ENCODE assay signal across 22 cellular contexts in the genomic region with DNA sequence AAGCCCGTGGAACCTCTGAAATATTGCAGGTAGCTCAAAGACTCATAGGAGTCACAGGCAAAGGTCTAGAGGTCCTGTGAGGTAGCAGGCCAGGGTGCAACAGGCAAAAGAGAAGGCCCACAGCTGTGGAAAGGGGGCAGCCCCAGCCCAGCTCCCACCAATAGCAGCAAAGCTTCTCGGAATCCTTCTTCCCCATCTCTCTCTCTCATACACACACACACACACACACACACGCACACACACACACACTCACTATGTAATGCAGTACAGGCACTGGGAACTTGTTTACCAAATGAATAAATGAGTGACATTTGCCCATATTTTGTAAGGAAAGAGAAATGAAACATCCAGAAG. TPM values are rescaled to one million over a fixed set of nuclear protein-coding genes. Genes with fewer than 3 reads are reported as not detected.
DNase-seq lines count a peak whose midpoint lies in the region; ATAC-seq, FAIRE-seq and TF ChIP-seq lines count a peak whose summit lies in the region.
"Had no signal": no experiment of that assay in that cellular context is flagged by ENCODE, and none has a peak within 500 bp of the region (broad histone marks: within the 10 kb centered on the region; RNA-seq: fewer than 3 reads in every experiment).

No MANE protein-coding gene starts in this region.

- ATAC-seq in left lobe of liver (peak; percentile 8), GM18907 (IDR thresholded peaks at IDR 0.05; ENCODE audit: unreplicated experiment) (no peak)
- ATAC-seq: activated T-cell treated with anti-CD3 and anti-CD28 coated beads, Interleukin-2, amount 50 U/mL, for 72 hours; HCT116 had no signal

- 20 to 47% (median 46%) methylated on average over 3 of the region's 3 CpGs for WGBS in small intestine, 3 donors

- H3K4me3 ChIP-seq in Peyer's patch (no peak overlapping the region), small intestine (ENCODE audit: low read depth in 1 of 2, low read length in 2 of 2) (no peak overlapping the region)
- H3K4me3 ChIP-seq: MG63, thoracic aorta had no signal

- TF ChIP-seq POLR2A in GM12891 (IDR thresholded peaks at IDR 0.05; ENCODE audit: low read depth, low read length) (no peak), Peyer's patch (IDR thresholded peaks at IDR 0.05) (no peak)

- no peaks in the 10 kb centered on the region for H3K27me3 ChIP-seq in Peyer's patch
- H3K27me3 ChIP-seq in small intestine (ENCODE audit: control insufficient read depth in 2 of 2, insufficient read depth in 2 of 2, low read length in 2 of 2): no peaks in the 10 kb centered on the region
- H3K27me3 ChIP-seq: MG63 had no signal

- H3K27ac ChIP-seq in Peyer's patch (peak overlapping the region in 3 of 4 donors; percentile 53 to 89 (median 66)), small intestine (ENCODE audit: low read depth in 1 of 2, low read length in 1 of 2) (peak overlapping the region; percentile 78 to 84)
- H3K27ac ChIP-seq: thoracic aorta had no signal

- H3K4me1 ChIP-seq in Peyer's patch (peaks cover 0 to 63% (median 10%) of the 10 kb centered on the region in 4 donors), small intestine (ENCODE audit: control insufficient read depth in 2 of 2, insufficient read depth in 1 of 2, low read depth in 1 of 2, low read length in 1 of 2) (peaks cover 2 to 26% of the 10 kb centered on the region in 2 donors)

- DNase-seq in GM12891 (ENCODE audit: insufficient read length, low spot score) (no peak), Peyer's patch (peak in 2 of 3 donors; percentile 31 to 62), left lobe of liver (ENCODE audit: low spot score) (no peak), small intestine (no peak), UCSD-AML1 (lab: John Stamatoyannopoulos, UW; ENCODE audit: unreplicated experiment) (no peak), NCI-H82 treated with DMSO at 0.1 percent for 48 hours (lab: John Stamatoyannopoulos, UW; ENCODE audit: unreplicated experiment) (no peak)
- DNase-seq in activated CD8-positive, alpha-beta memory T cell treated with anti-CD3 and anti-CD28 coated beads, Interleukin-2, amount 50 U/mL, for 48 hours: no peak
- DNase-seq: activated CD4-positive, alpha-beta T cell treated with anti-CD3 and anti-CD28 coated beads for 48 hours; activated naive CD4-positive, alpha-beta T cell treated with anti-CD3 and anti-CD28 coated beads, Interleukin-2, amount 50 U/mL, for 16 hours; activated T-cell treated with anti-CD3 and anti-CD28 coated beads, Interleukin-2, amount 50 U/mL, for 72 hours; C1 segment of cervical spinal cord; MG63; NCI-H1694; NCI-H510A; RPMI8226; stimulated activated CD4-positive, alpha-beta T cell treated with anti-CD3 and anti-CD28 coated beads, Interleukin-2, amount 100 ng/mL, for 48 hours; stimulated activated naive CD4-positive, alpha-beta T cell treated with Interleukin-2 at 50 U/mL for 16 hours had no signal

- FAIRE-seq in GM12891 (lab: Jason Lieb, UNC) (peak; percentile 61), small intestine (lab: Jason Lieb, UNC) (no peak)

- H3K36me3 ChIP-seq in Peyer's patch (no peaks in the 10 kb centered on the region), small intestine (ENCODE audit: control insufficient read depth in 2 of 2, insufficient read depth in 2 of 2, low read length in 2 of 2) (no peaks in the 10 kb centered on the region)
- H3K36me3 ChIP-seq: MG63, thoracic aorta had no signal

- H3K9me3 ChIP-seq in Peyer's patch: no peaks in the 10 kb centered on the region
- no peaks in the 10 kb centered on the region for H3K9me3 ChIP-seq in small intestine (ENCODE audit: control insufficient read depth, low read depth)
- H3K9me3 ChIP-seq: MG63, thoracic aorta had no signal

- TF ChIP-seq CTCF in Peyer's patch (IDR thresholded peaks at IDR 0.05): no peak

TF ChIP-seq in GM12891, 5 proteins besides CTCF, POLR2A, EP300 and RAD21:
- TF ChIP-seq SPI1 (IDR thresholded peaks at IDR 0.05; ENCODE audit: low read depth, low read length): 0 out of 2 replicates have a peak, but pooled peaks have one; percentile 7
- TF ChIP-seq POLR2AphosphoS5 (IDR thresholded peaks at IDR 0.05; ENCODE audit: low read depth, low read length): no peak
- no peak for TF ChIP-seq TAF1 (IDR thresholded peaks at IDR 0.05; ENCODE audit: low read depth, low read length)
- TF ChIP-seq POU2F2 (IDR thresholded peaks at IDR 0.05; ENCODE audit: low read depth, low read length): no peak
- TF ChIP-seq PAX5 (IDR thresholded peaks at IDR 0.05; ENCODE audit: insufficient read depth, low read length, severe bottlenecking): no peak

RNA-seq across cellular contexts. Expression of gene SUPT4H1, which starts 16.8 kb away (rescaled TPM):
- polyA plus RNA-seq in GM12891 (2012; ENCODE audit: low read depth, missing spikeins): 122 TPM
- total RNA-seq in Peyer's patch: 10 to 100 TPM; 31.9 to 56.1 (median 47.9) TPM
- 40.0 TPM for total RNA-seq in left lobe of liver
- polyA plus RNA-seq in small intestine: 10 to 100 TPM; 70.3 to 79.8 (median 79.6) TPM

RNA-seq across cellular contexts. Expression of gene TSPOAP1, which starts 40.2 kb away (rescaled TPM):
- 11.0 TPM for polyA plus RNA-seq in GM12891 (2012; ENCODE audit: low read depth, missing spikeins)
- 10 to 100 TPM in 2 of 4 donors, 1 to 10 TPM in 2; 9.1 to 11.9 (median 10.4) TPM for total RNA-seq in Peyer's patch
- total RNA-seq in left lobe of liver: 6.5 TPM
- polyA plus RNA-seq in small intestine: 1 to 10 TPM in 2 of 3 donors, under 1 TPM in 1; 0.89 to 3.1 (median 2.2) TPM
- total RNA-seq: SK-MEL-5 had no signal

RNA-seq across cellular contexts. Expression of gene RNF43, which starts 48.5 kb away (rescaled TPM):
- 1.9 TPM for polyA plus RNA-seq in GM12891 (2012; ENCODE audit: low read depth, missing spikeins)
- total RNA-seq in Peyer's patch (100 to 1,000 TPM in 2 of 4 donors, 10 to 100 TPM in 2; 46.9 to 104 (median 85.4) TPM), left lobe of liver (13.0 TPM)
- 10 to 100 TPM in 1 of 3 donors, 1 to 10 TPM in 2; 3.5 to 25.8 (median 5.6) TPM for polyA plus RNA-seq in small intestine
- total RNA-seq: myocyte had no signal

Comparison
In these comparisons a context has a peak if more than half of its experiments do, and no peak if none do; other contexts are left out.
1. DNase-seq: peak in Peyer's patch (2 of 3); none in GM12891 (single experiment), left lobe of liver (single experiment), small intestine (single experiment), UCSD-AML1 (single experiment), NCI-H82 treated with DMSO at 0.1 percent for 48 hours (single experiment) and activated CD8-positive, alpha-beta memory T cell treated with anti-CD3 and anti-CD28 coated beads, Interleukin-2, amount 50 U/mL, for 48 hours (single experiment).